ENCODE assay signal across 8 cellular contexts in genomic region chr19:12331211-12331941, GRCh38. TPM values are rescaled to one million over a fixed set of nuclear protein-coding genes. Genes with fewer than 3 reads are reported as not detected.
DNase-seq lines count a peak whose midpoint lies in the region; ATAC-seq lines count a peak whose summit lies in the region.

No MANE protein-coding gene starts in this region.

- H3K27ac ChIP-seq in CD4-positive, CD25-positive, alpha-beta regulatory T cell (ENCODE audit: insufficient read depth, low read length, poor library complexity, severe bottlenecking): peak overlapping the region; percentile 86
- peak overlapping the region; percentile 12 for H3K27ac ChIP-seq in HUES48 (ENCODE audit: low read depth, low read length)

- H3K4me1 ChIP-seq in CD4-positive, CD25-positive, alpha-beta regulatory T cell (ENCODE audit: control insufficient read depth, insufficient read depth, low read length, poor library complexity, severe bottlenecking): peaks cover 23% of the 10 kb centered on the region
- peaks cover 13% of the 10 kb centered on the region; the same call in 1 of the 2 replicates for H3K4me1 ChIP-seq in HUES48 (ENCODE audit: control insufficient read depth, insufficient read depth, low read length)

- peaks cover 5% of the 10 kb centered on the region for H3K27me3 Mint-ChIP-seq in CD4-positive, CD25-positive, alpha-beta regulatory T cell
- H3K27me3 Mint-ChIP-seq in naive B cell: no peaks in the 10 kb centered on the region

- H3K27me3 ChIP-seq in CD4-positive, CD25-positive, alpha-beta regulatory T cell (ENCODE audit: control insufficient read depth, insufficient read depth, low read length): no peaks in the 10 kb centered on the region
- peaks cover 15% of the 10 kb centered on the region for H3K27me3 ChIP-seq in HUES48 (ENCODE audit: control insufficient read depth, insufficient read depth, low read length)

- no peaks in the 10 kb centered on the region for H3K36me3 ChIP-seq in CD4-positive, CD25-positive, alpha-beta regulatory T cell (ENCODE audit: control insufficient read depth, insufficient read depth, low read length)
- H3K36me3 ChIP-seq in HUES48 (ENCODE audit: control insufficient read depth, insufficient read depth, low read length): no peaks in the 10 kb centered on the region

- H3K9me3 Mint-ChIP-seq in CD4-positive, CD25-positive, alpha-beta regulatory T cell: peaks cover 0 to 4% (median 0%) of the 10 kb centered on the region in 7 donors
- no peaks in the 10 kb centered on the region for H3K9me3 Mint-ChIP-seq in naive B cell

- no peak for ATAC-seq in CD4-positive, CD25-positive, alpha-beta regulatory T cell (ENCODE audit: low read depth in 2 of 2)
- ATAC-seq in naive B cell (ENCODE audit: low read depth in 2 of 2): peak; percentile 64 to 65

- H3K9ac ChIP-seq in HUES48 (ENCODE audit: low read depth, low read length): no peak overlapping the region

- peak overlapping the region; percentile 93 for H3K4me3 ChIP-seq in CD4-positive, CD25-positive, alpha-beta regulatory T cell (ENCODE audit: low read depth, low read length)
- H3K4me3 ChIP-seq in HUES48 (ENCODE audit: low read depth, low read length): no peak overlapping the region

- peaks cover 4% of the 10 kb centered on the region for H3K36me3 Mint-ChIP-seq in CD4-positive, CD25-positive, alpha-beta regulatory T cell
- no peaks in the 10 kb centered on the region for H3K36me3 Mint-ChIP-seq in naive B cell

- H3K4me3 Mint-ChIP-seq in CD4-positive, CD25-positive, alpha-beta regulatory T cell: peak overlapping the region; percentile 94 to 99 (median 96)
- H3K4me3 Mint-ChIP-seq in naive B cell: peak overlapping the region; percentile 83 to 100 (median 99)

- H3K27ac Mint-ChIP-seq in CD4-positive, CD25-positive, alpha-beta regulatory T cell: peak overlapping the region; percentile 88 to 96 (median 96)
- peak overlapping the region; percentile 82 to 99 (median 95) for H3K27ac Mint-ChIP-seq in naive B cell

- H3K4me1 Mint-ChIP-seq in CD4-positive, CD25-positive, alpha-beta regulatory T cell: peaks cover 31 to 55% (median 49%) of the 10 kb centered on the region in 4 donors
- peaks cover 32 to 44% (median 42%) of the 10 kb centered on the region in 3 donors for H3K4me1 Mint-ChIP-seq in naive B cell

- peaks cover 0 to 3% of the 10 kb centered on the region in 2 experiments for H3K9me3 ChIP-seq in CD4-positive, CD25-positive, alpha-beta regulatory T cell (ENCODE audit: control insufficient read depth in 2 of 2, low read length in 2 of 2)
- peaks cover 13% of the 10 kb centered on the region for H3K9me3 ChIP-seq in HUES48 (ENCODE audit: control insufficient read depth, insufficient read depth, low read length)

- DNase-seq in CD4-positive, CD25-positive, alpha-beta regulatory T cell: peak; percentile 18 to 44 (median 29)
- peak; percentile 43 for DNase-seq in activated T-cell treated with anti-CD3 and anti-CD28 coated beads, Interleukin-2, amount 50 U/mL, for 1 hour
- DNase-seq in naive B cell (peak; percentile 71), NCI-H748 treated with DMSO at 0.1 percent for 48 hours (lab: John Stamatoyannopoulos, UW) (no peak), NCI-H1092 treated with DMSO at 0.1 percent for 48 hours (lab: John Stamatoyannopoulos, UW) (no peak), NCI-H1105 (lab: John Stamatoyannopoulos, UW) (no peak), mesenteric fat pad (ENCODE audit: low spot score) (no peak)

RNA-seq across cellular contexts. Expression of gene ZNF563, which starts 2.1 kb away (rescaled TPM):
- 1.2 TPM for total RNA-seq in CD4-positive, CD25-positive, alpha-beta regulatory T cell
- polyA plus RNA-seq in CD4-positive, CD25-positive, alpha-beta regulatory T cell: 10 to 100 TPM in 1 of 4 donors, 1 to 10 TPM in 3; 4.0 to 10.1 (median 6.7) TPM
- polyA plus RNA-seq in naive B cell (ENCODE audit: low read depth in 6 of 6): 1 to 10 TPM; 2.6 to 6.0 (median 3.9) TPM
- total RNA-seq in mesenteric fat pad: 2.0 TPM

RNA-seq across cellular contexts. Expression of gene ZNF442, which starts 34.1 kb away (rescaled TPM):
- 0.54 TPM for total RNA-seq in CD4-positive, CD25-positive, alpha-beta regulatory T cell
- polyA plus RNA-seq in CD4-positive, CD25-positive, alpha-beta regulatory T cell: 1 to 10 TPM in 1 of 4 donors, under 1 TPM in 3; 0.48 to 2.3 (median 0.75) TPM
- polyA plus RNA-seq in naive B cell (ENCODE audit: low read depth in 6 of 6): 1 to 10 TPM in 5 of 6 donors, not detected in 1; 1.7 to 2.5 (median 2.1) TPM
- 3.3 TPM for total RNA-seq in mesenteric fat pad

RNA-seq across cellular contexts. Expression of gene ZNF44, which starts 36.7 kb away (rescaled TPM):
- total RNA-seq in CD4-positive, CD25-positive, alpha-beta regulatory T cell: 22.9 TPM
- polyA plus RNA-seq in CD4-positive, CD25-positive, alpha-beta regulatory T cell: 10 to 100 TPM; 22.5 to 27.0 (median 24.3) TPM
- polyA plus RNA-seq in naive B cell (ENCODE audit: low read depth in 6 of 6): 10 to 100 TPM; 13.9 to 21.7 (median 15.3) TPM
- total RNA-seq in mesenteric fat pad: 10.5 TPM

Comparison
In these comparisons a context has a peak if more than half of its experiments do, and no peak if none do; other contexts are left out.
1. ATAC-seq: peak in naive B cell (2 of 2); none in CD4-positive, CD25-positive, alpha-beta regulatory T cell (0 of 2).
2. DNase-seq: peak in CD4-positive, CD25-positive, alpha-beta regulatory T cell (3 of 3), activated T-cell treated with anti-CD3 and anti-CD28 coated beads, Interleukin-2, amount 50 U/mL, for 1 hour (single experiment) and naive B cell (single experiment); none in NCI-H748 treated with DMSO at 0.1 percent for 48 hours (single experiment), NCI-H1092 treated with DMSO at 0.1 percent for 48 hours (single experiment), NCI-H1105 (single experiment) and mesenteric fat pad (single experiment).